1 cellular context compared by ENCODE assay signal in genomic region chr5:177431317-177432142, GRCh38.
TF ChIP-seq lines count a peak whose summit lies in the region.

No MANE protein-coding gene starts in this region.

TF ChIP-seq in SK-N-SH treated with all-trans-retinoic acid at 6 μM for 48 hours, 23 proteins besides CTCF, POLR2A, EP300 and RAD21 (continued from another document):
- TF ChIP-seq, protein P1, sequence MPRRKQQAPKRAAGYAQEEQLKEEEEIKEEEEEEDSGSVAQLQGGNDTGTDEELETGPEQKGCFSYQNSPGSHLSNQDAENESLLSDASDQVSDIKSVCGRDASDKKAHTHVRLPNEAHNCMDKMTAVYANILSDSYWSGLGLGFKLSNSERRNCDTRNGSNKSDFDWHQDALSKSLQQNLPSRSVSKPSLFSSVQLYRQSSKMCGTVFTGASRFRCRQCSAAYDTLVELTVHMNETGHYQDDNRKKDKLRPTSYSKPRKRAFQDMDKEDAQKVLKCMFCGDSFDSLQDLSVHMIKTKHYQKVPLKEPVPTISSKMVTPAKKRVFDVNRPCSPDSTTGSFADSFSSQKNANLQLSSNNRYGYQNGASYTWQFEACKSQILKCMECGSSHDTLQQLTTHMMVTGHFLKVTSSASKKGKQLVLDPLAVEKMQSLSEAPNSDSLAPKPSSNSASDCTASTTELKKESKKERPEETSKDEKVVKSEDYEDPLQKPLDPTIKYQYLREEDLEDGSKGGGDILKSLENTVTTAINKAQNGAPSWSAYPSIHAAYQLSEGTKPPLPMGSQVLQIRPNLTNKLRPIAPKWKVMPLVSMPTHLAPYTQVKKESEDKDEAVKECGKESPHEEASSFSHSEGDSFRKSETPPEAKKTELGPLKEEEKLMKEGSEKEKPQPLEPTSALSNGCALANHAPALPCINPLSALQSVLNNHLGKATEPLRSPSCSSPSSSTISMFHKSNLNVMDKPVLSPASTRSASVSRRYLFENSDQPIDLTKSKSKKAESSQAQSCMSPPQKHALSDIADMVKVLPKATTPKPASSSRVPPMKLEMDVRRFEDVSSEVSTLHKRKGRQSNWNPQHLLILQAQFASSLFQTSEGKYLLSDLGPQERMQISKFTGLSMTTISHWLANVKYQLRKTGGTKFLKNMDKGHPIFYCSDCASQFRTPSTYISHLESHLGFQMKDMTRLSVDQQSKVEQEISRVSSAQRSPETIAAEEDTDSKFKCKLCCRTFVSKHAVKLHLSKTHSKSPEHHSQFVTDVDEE (CRISPR knock-in tag; IDR thresholded peaks at IDR 0.05) = no peak
- no peak for TF ChIP-seq ZFP30 (CRISPR knock-in tag; IDR thresholded peaks at IDR 0.05)
- no peak for TF ChIP-seq ISL1 (CRISPR knock-in tag; IDR thresholded peaks at IDR 0.05)
- TF ChIP-seq, protein P2, sequence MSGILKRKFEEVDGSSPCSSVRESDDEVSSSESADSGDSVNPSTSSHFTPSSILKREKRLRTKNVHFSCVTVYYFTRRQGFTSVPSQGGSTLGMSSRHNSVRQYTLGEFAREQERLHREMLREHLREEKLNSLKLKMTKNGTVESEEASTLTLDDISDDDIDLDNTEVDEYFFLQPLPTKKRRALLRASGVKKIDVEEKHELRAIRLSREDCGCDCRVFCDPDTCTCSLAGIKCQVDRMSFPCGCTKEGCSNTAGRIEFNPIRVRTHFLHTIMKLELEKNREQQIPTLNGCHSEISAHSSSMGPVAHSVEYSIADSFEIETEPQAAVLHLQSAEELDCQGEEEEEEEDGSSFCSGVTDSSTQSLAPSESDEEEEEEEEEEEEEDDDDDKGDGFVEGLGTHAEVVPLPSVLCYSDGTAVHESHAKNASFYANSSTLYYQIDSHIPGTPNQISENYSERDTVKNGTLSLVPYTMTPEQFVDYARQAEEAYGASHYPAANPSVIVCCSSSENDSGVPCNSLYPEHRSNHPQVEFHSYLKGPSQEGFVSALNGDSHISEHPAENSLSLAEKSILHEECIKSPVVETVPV (CRISPR knock-in tag; IDR thresholded peaks at IDR 0.05) = no peak
- no peak for TF ChIP-seq BACH2 (CRISPR knock-in tag; IDR thresholded peaks at IDR 0.05; ENCODE audit: borderline replicate concordance)
TF ChIP-seq in SK-N-SH treated with all-trans-retinoic acid at 6 μM for 48 hours: peak in this region for 0.
